23 cellular contexts compared by ENCODE assay signal in the genomic region with DNA sequence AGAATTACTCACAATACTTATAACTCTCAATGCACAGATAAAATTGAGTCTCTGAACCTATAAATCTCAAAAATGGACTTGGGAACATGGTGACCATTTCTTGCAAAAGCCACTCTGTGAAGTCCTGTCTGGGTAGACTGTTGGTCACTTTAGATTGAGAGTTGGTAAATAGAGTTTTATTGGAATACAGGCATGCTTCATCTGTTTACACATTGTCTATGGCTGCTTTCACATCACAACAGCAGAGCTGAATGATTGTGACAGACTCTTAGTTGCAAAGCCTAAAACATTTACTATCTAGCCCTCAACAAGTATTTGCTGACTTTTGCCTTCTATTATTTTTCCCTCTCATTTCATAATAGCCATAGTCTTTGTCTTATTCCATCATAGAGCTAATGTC.
"Had no signal": no experiment of that assay in that cellular context is flagged by ENCODE, and none has a peak within 500 bp of the region (broad histone marks: within the 10 kb centered on the region; RNA-seq: fewer than 3 reads in every experiment).

No MANE protein-coding gene starts in this region.

- H3K4me3 Mint-ChIP-seq: activated CD8-positive, alpha-beta T cell treated with anti-CD3 and anti-CD28 coated beads, Interleukin-2, amount 10 ng/mL, durations not matched to agents 7 days and 5 days; activated naive CD8-positive, alpha-beta T cell treated with anti-CD3 and anti-CD28 coated beads, Interleukin-2, amount 50 U/mL, for 24 hours; activated T-helper 1 cell treated with anti-CD3 and anti-CD28 coated beads, Interleukin-12 subunit alpha, Interleukin-12 subunit beta, Interleukin-2, Interleukin-4 antibody, amounts not matched to agents 30 ng/mL and 10 ng/mL and 1 ng/mL, durations not matched to agents 14 hours and 24 hours and 36 hours; dendritic cell treated with granulocyte-macrophage colony-stimulating factor and Interleukin-4, amounts not matched to agents 40 ng/mL and 50 ng/mL, for 4 days; natural killer cell had no signal

- H3K4me1 ChIP-seq: foreskin keratinocyte had no signal

- H3K27ac Mint-ChIP-seq: activated CD8-positive, alpha-beta T cell treated with anti-CD3 and anti-CD28 coated beads, Interleukin-2, amount 10 ng/mL, durations not matched to agents 7 days and 5 days; activated naive CD8-positive, alpha-beta T cell treated with anti-CD3 and anti-CD28 coated beads, Interleukin-2, amount 50 U/mL, for 24 hours; activated T-helper 1 cell treated with anti-CD3 and anti-CD28 coated beads, Interleukin-12 subunit alpha, Interleukin-12 subunit beta, Interleukin-2, Interleukin-4 antibody, amounts not matched to agents 30 ng/mL and 10 ng/mL and 1 ng/mL, durations not matched to agents 14 hours and 24 hours and 36 hours; dendritic cell treated with granulocyte-macrophage colony-stimulating factor and Interleukin-4, amounts not matched to agents 40 ng/mL and 50 ng/mL, for 4 days; progenitor cell of endocrine pancreas had no signal

- H3K9me3 ChIP-seq: body of pancreas, thoracic aorta, upper lobe of left lung had no signal

- DNase-seq: activated CD4-positive, alpha-beta T cell treated with anti-CD3 and anti-CD28 coated beads for 1 hour; activated CD4-positive, alpha-beta T cell treated with anti-CD3 and anti-CD28 coated beads, Interleukin-2, amount 50 U/mL, for 1 hour; activated CD8-positive, alpha-beta T cell treated with anti-CD3 and anti-CD28 coated beads, Interleukin-2, amount 10 ng/mL, durations not matched to agents 7 days and 5 days; activated gamma-delta T cell; activated naive CD4-positive, alpha-beta T cell treated with anti-CD3 and anti-CD28 coated beads, Interleukin-2, amount 50 U/mL, for 16 hours; activated naive CD8-positive, alpha-beta T cell treated with anti-CD3 and anti-CD28 coated beads, Interleukin-2, amount 50 U/mL, for 24 hours; body of pancreas; effector CD8-positive, alpha-beta T cell; erythroblast; foreskin keratinocyte; left colon; midbrain; natural killer cell; retina; stimulated activated CD4-positive, alpha-beta T cell treated with anti-CD3 and anti-CD28 coated beads, Interleukin-2, amount 100 ng/mL, for 48 hours; stimulated activated naive CD4-positive, alpha-beta T cell treated with Interleukin-2 at 50 U/mL for 16 hours; upper lobe of left lung had no signal

- H3K9me3 Mint-ChIP-seq: activated naive CD8-positive, alpha-beta T cell treated with anti-CD3 and anti-CD28 coated beads, Interleukin-2, amount 50 U/mL, for 24 hours; activated T-helper 1 cell treated with anti-CD3 and anti-CD28 coated beads, Interleukin-12 subunit alpha, Interleukin-12 subunit beta, Interleukin-2, Interleukin-4 antibody, amounts not matched to agents 30 ng/mL and 10 ng/mL and 1 ng/mL, durations not matched to agents 14 hours and 24 hours and 36 hours; dendritic cell treated with granulocyte-macrophage colony-stimulating factor and Interleukin-4, amounts not matched to agents 40 ng/mL and 50 ng/mL, for 4 days; natural killer cell had no signal

- H3K4me3 ChIP-seq: body of pancreas, cardiac muscle cell, lung, thoracic aorta, upper lobe of left lung had no signal

- H3K4me1 Mint-ChIP-seq: activated naive CD8-positive, alpha-beta T cell treated with anti-CD3 and anti-CD28 coated beads, Interleukin-2, amount 50 U/mL, for 24 hours; natural killer cell had no signal

- H3K27me3 Mint-ChIP-seq: activated naive CD8-positive, alpha-beta T cell treated with anti-CD3 and anti-CD28 coated beads, Interleukin-2, amount 50 U/mL, for 24 hours; dendritic cell treated with granulocyte-macrophage colony-stimulating factor and Interleukin-4, amounts not matched to agents 40 ng/mL and 50 ng/mL, for 4 days; progenitor cell of endocrine pancreas had no signal

- H3K27me3 ChIP-seq: body of pancreas, cardiac muscle cell, foreskin keratinocyte, upper lobe of left lung had no signal

- H3K27ac ChIP-seq: body of pancreas, cardiac muscle cell, foreskin keratinocyte, thoracic aorta, upper lobe of left lung had no signal

- ATAC-seq: activated CD8-positive, alpha-beta T cell treated with anti-CD3 and anti-CD28 coated beads, Interleukin-2, amount 10 ng/mL, durations not matched to agents 7 days and 5 days; activated naive CD8-positive, alpha-beta T cell treated with anti-CD3 and anti-CD28 coated beads, Interleukin-2, amount 50 U/mL, for 24 hours; body of pancreas; foreskin keratinocyte; left colon; natural killer cell had no signal
